15 cellular contexts compared by ENCODE assay signal in genomic region chr14:85471156-85471555, GRCh38. TPM values are rescaled to one million over a fixed set of nuclear protein-coding genes. Genes with fewer than 3 reads are reported as not detected.
DNase-seq lines count a peak whose midpoint lies in the region; ATAC-seq, FAIRE-seq and TF ChIP-seq lines count a peak whose summit lies in the region.
"Had no signal": no experiment of that assay in that cellular context is flagged by ENCODE, and none has a peak within 500 bp of the region (broad histone marks: within the 10 kb centered on the region; RNA-seq: fewer than 3 reads in every experiment).

No MANE protein-coding gene starts in this region.

- ATAC-seq in GM21381 (IDR thresholded peaks at IDR 0.05; ENCODE audit: unreplicated experiment), result no peak
- ATAC-seq: left lobe of liver had no signal

- H3K4me2 ChIP-seq in osteoblast (ENCODE audit: insufficient read depth, low read length), result peak overlapping the region; percentile 49
- H3K4me2 ChIP-seq: BLaER1 had no signal

- H3K4me3 Mint-ChIP-seq in activated T-cell treated with anti-CD3 and anti-CD28 coated beads, Interleukin-2, amount 50 U/mL, for 24 hours, result no peak overlapping the region
- no peak overlapping the region for H3K4me3 Mint-ChIP-seq in T-helper 2 cell treated with Interferon-gamma antibody and Interleukin-4, amounts not matched to agents 5 μg/mL and 100 μg/mL, for 36 hours

- no peaks in the 10 kb centered on the region for H3K9me3 Mint-ChIP-seq in activated T-cell treated with anti-CD3 and anti-CD28 coated beads, Interleukin-2, amount 50 U/mL, for 24 hours
- H3K9me3 Mint-ChIP-seq in T-helper 2 cell treated with Interferon-gamma antibody and Interleukin-4, amounts not matched to agents 5 μg/mL and 100 μg/mL, for 36 hours, result no peaks in the 10 kb centered on the region

- no peaks in the 10 kb centered on the region for H4K20me1 ChIP-seq in osteoblast (ENCODE audit: insufficient read depth, low read length)
- H4K20me1 ChIP-seq: BLaER1 had no signal

- H3K27me3 ChIP-seq in osteoblast (ENCODE audit: insufficient read depth, low read length), result no peaks in the 10 kb centered on the region
- H3K27me3 ChIP-seq: BLaER1 had no signal

- H3K4me1 ChIP-seq in osteoblast (ENCODE audit: insufficient read depth, low read length), result peaks cover 18% of the 10 kb centered on the region
- H3K4me1 ChIP-seq: BLaER1 had no signal

- no peak overlapping the region for H3K27ac Mint-ChIP-seq in activated T-cell treated with anti-CD3 and anti-CD28 coated beads, Interleukin-2, amount 50 U/mL, for 24 hours
- no peak overlapping the region for H3K27ac Mint-ChIP-seq in T-helper 2 cell treated with Interferon-gamma antibody and Interleukin-4, amounts not matched to agents 5 μg/mL and 100 μg/mL, for 36 hours

- H3K9me3 ChIP-seq in SK-N-MC (ENCODE audit: low read depth, low read length), result no peaks in the 10 kb centered on the region
- no peaks in the 10 kb centered on the region for H3K9me3 ChIP-seq in osteoblast (ENCODE audit: low read depth, low read length)
- H3K9me3 ChIP-seq: BLaER1 had no signal

- no peak overlapping the region for H2AFZ ChIP-seq in osteoblast (ENCODE audit: low read length)

- TF ChIP-seq CTCF in osteoblast (IDR thresholded peaks at IDR 0.05; ENCODE audit: extremely low read depth, low read depth, low read length), result no peak

- peak; percentile 97 for FAIRE-seq in endometrium (lab: Jason Lieb, UNC)

- H3K4me3 ChIP-seq in SK-N-MC (no peak overlapping the region), osteoblast (ENCODE audit: insufficient read depth, low read length) (no peak overlapping the region)
- H3K4me3 ChIP-seq: BLaER1, coronary artery had no signal

- no peaks in the 10 kb centered on the region for H3K36me3 ChIP-seq in SK-N-MC (ENCODE audit: insufficient read depth, low read length)
- H3K36me3 ChIP-seq in osteoblast (ENCODE audit: insufficient read depth, low read length), result no peaks in the 10 kb centered on the region
- H3K36me3 ChIP-seq: BLaER1 had no signal

- H3K79me2 ChIP-seq in osteoblast (ENCODE audit: insufficient read depth, low read length), result no peaks in the 10 kb centered on the region

- H3K36me3 Mint-ChIP-seq in activated T-cell treated with anti-CD3 and anti-CD28 coated beads, Interleukin-2, amount 50 U/mL, for 24 hours (ENCODE audit: low read depth), result no peaks in the 10 kb centered on the region
- no peaks in the 10 kb centered on the region for H3K36me3 Mint-ChIP-seq in T-helper 2 cell treated with Interferon-gamma antibody and Interleukin-4, amounts not matched to agents 5 μg/mL and 100 μg/mL, for 36 hours (ENCODE audit: low read depth)

- no peak overlapping the region for H3K9ac ChIP-seq in SK-N-MC (ENCODE audit: insufficient read length)
- H3K9ac ChIP-seq: BLaER1 had no signal

- H3K27ac ChIP-seq in SK-N-MC (0 out of 2 replicates have a peak overlapping the region, but pooled peaks have one; percentile 20), osteoblast (ENCODE audit: low read depth, low read length) (peak overlapping the region; percentile 88)
- H3K27ac ChIP-seq: BLaER1 had no signal

- peak; percentile 87 for DNase-seq in EH (ENCODE audit: low read depth)
- DNase-seq in SK-N-MC (ENCODE audit: low read depth, low spot score), result no peak
- no peak for DNase-seq in osteoblast (ENCODE audit: insufficient read length, low spot score, missing footprints)
- DNase-seq in activated T-cell treated with anti-CD3 and anti-CD28 coated beads, Interleukin-2, amount 50 U/mL, for 24 hours, result no peak
- DNase-seq in T-helper 2 cell treated with Interferon-gamma antibody and Interleukin-4, amounts not matched to agents 5 μg/mL and 100 μg/mL, for 36 hours (ENCODE audit: low spot score), result no peak
- DNase-seq in NCI-H748 treated with DMSO at 0.1 percent for 48 hours (lab: John Stamatoyannopoulos, UW), result no peak
- DNase-seq: activated T-cell treated with anti-CD3 and anti-CD28 coated beads, Interleukin-2, amount 50 U/mL, for 48 hours; NCI-H1436 treated with DMSO at 0.1 percent for 48 hours; NCI-H446 treated with DMSO at 0.1 percent for 48 hours; retina had no signal

- no peaks in the 10 kb centered on the region for H3K4me1 Mint-ChIP-seq in activated T-cell treated with anti-CD3 and anti-CD28 coated beads, Interleukin-2, amount 50 U/mL, for 24 hours (ENCODE audit: low read depth)
- no peaks in the 10 kb centered on the region for H3K4me1 Mint-ChIP-seq in T-helper 2 cell treated with Interferon-gamma antibody and Interleukin-4, amounts not matched to agents 5 μg/mL and 100 μg/mL, for 36 hours (ENCODE audit: low read depth)

- H3K27me3 Mint-ChIP-seq in activated T-cell treated with anti-CD3 and anti-CD28 coated beads, Interleukin-2, amount 50 U/mL, for 24 hours, result no peaks in the 10 kb centered on the region
- H3K27me3 Mint-ChIP-seq in T-helper 2 cell treated with Interferon-gamma antibody and Interleukin-4, amounts not matched to agents 5 μg/mL and 100 μg/mL, for 36 hours (ENCODE audit: low read depth), result no peaks in the 10 kb centered on the region

RNA-seq across cellular contexts. Expression of gene FLRT2, which starts 58.8 kb away (rescaled TPM):
- 39.1 and 46.3 TPM in 2 replicates for total RNA-seq in osteoblast
